Comparison of ENCODE assay signal across 14 cellular contexts in genomic region chr1:201686709-201687455, GRCh38.
DNase-seq lines count a peak whose midpoint lies in the region; ATAC-seq and TF ChIP-seq lines count a peak whose summit lies in the region.
"Had no signal": no experiment of that assay in that cellular context is flagged by ENCODE, and none has a peak within 500 bp of the region (broad histone marks: within the 10 kb centered on the region; RNA-seq: fewer than 3 reads in every experiment).

No MANE protein-coding gene starts in this region.

- no peaks in the 10 kb centered on the region for H3K27me3 ChIP-seq in CD4-positive, alpha-beta T cell (ENCODE audit: control insufficient read depth, insufficient read depth, low read length)

- H3K27me3 Mint-ChIP-seq in CD4-positive, alpha-beta T cell = peaks cover 4% of the 10 kb centered on the region
- H3K27me3 Mint-ChIP-seq: stimulated activated naive CD8-positive, alpha-beta T cell treated with anti-CD3 and anti-CD28 coated beads, Interleukin-15, Interleukin-2, amounts not matched to agents 100 ng/mL and 50 ng/mL, for 24 hours had no signal

- no peak overlapping the region for H3K27ac ChIP-seq in CD4-positive, alpha-beta T cell (ENCODE audit: low read depth, low read length)

- peak; percentile 63 to 68 for DNase-seq in AML-193 (lab: John Stamatoyannopoulos, UW)
- DNase-seq in LHCN-M2 (ENCODE audit: low read depth) = peak; percentile 84
- peak; percentile 52 to 89 for DNase-seq in NOMO-1 (lab: John Stamatoyannopoulos, UW; ENCODE audit: unreplicated experiment in 2 of 2)
- peak; percentile 59 for DNase-seq in iPS-NIHi11 (ENCODE audit: low spot score)
- no peak for DNase-seq in CD4-positive, alpha-beta T cell
- no peak for DNase-seq in medulla oblongata (ENCODE audit: extremely low spot score)
- DNase-seq in NCI-H748 treated with DMSO at 0.1 percent for 48 hours (lab: John Stamatoyannopoulos, UW) = no peak
- DNase-seq: activated gamma-delta T cell; effector memory CD4-positive, alpha-beta T cell; T1000 had no signal

- no peak overlapping the region for H3K4me3 Mint-ChIP-seq in CD4-positive, alpha-beta T cell
- H3K4me3 Mint-ChIP-seq: B cell; stimulated activated naive CD8-positive, alpha-beta T cell treated with anti-CD3 and anti-CD28 coated beads, Interleukin-15, Interleukin-2, amounts not matched to agents 100 ng/mL and 50 ng/mL, for 24 hours had no signal

- no peak for TF ChIP-seq CTCF in CD4-positive, alpha-beta T cell (IDR thresholded peaks at IDR 0.05)

- intact Hi-C loops in CD4-positive, alpha-beta T cell (cut with DNase I, micrococcal nuclease) = no loop called here

- no peak for ATAC-seq in CD4-positive, alpha-beta T cell (ENCODE audit: poor library complexity)
- ATAC-seq in GM19351 (IDR thresholded peaks at IDR 0.05; ENCODE audit: unreplicated experiment) = no peak

- no peak overlapping the region for H3K27ac Mint-ChIP-seq in CD4-positive, alpha-beta T cell
- H3K27ac Mint-ChIP-seq: B cell; stimulated activated naive CD8-positive, alpha-beta T cell treated with anti-CD3 and anti-CD28 coated beads, Interleukin-15, Interleukin-2, amounts not matched to agents 100 ng/mL and 50 ng/mL, for 24 hours had no signal

- POLR2A ChIA-PET in CD4-positive, alpha-beta T cell (lab: Charles Lee) = no interaction called here

- H3K4me1 Mint-ChIP-seq in CD4-positive, alpha-beta T cell (ENCODE audit: low read depth) = no peaks in the 10 kb centered on the region
- H3K4me1 Mint-ChIP-seq: B cell had no signal

- no peaks in the 10 kb centered on the region for H3K9me3 Mint-ChIP-seq in CD4-positive, alpha-beta T cell
- H3K9me3 Mint-ChIP-seq: stimulated activated naive CD8-positive, alpha-beta T cell treated with anti-CD3 and anti-CD28 coated beads, Interleukin-15, Interleukin-2, amounts not matched to agents 100 ng/mL and 50 ng/mL, for 24 hours had no signal

- no peaks in the 10 kb centered on the region for H3K36me3 Mint-ChIP-seq in CD4-positive, alpha-beta T cell (ENCODE audit: low read depth)

- no peaks in the 10 kb centered on the region for H3K9me3 ChIP-seq in CD4-positive, alpha-beta T cell (ENCODE audit: control insufficient read depth, low read length)
- H3K9me3 ChIP-seq: HAP-1 had no signal

- CTCF ChIA-PET in CD4-positive, alpha-beta T cell (lab: Charles Lee) = no interaction called here

Comparison
In these comparisons a context has a peak if more than half of its experiments do, and no peak if none do; other contexts are left out.
1. DNase-seq: peak in AML-193 (2 of 2), LHCN-M2 (single experiment), NOMO-1 (2 of 2) and iPS-NIHi11 (single experiment); none in CD4-positive, alpha-beta T cell (0 of 10), medulla oblongata (single experiment) and NCI-H748 treated with DMSO at 0.1 percent for 48 hours (single experiment).